ENCODE assay signal across 27 cellular contexts in the genomic region with DNA sequence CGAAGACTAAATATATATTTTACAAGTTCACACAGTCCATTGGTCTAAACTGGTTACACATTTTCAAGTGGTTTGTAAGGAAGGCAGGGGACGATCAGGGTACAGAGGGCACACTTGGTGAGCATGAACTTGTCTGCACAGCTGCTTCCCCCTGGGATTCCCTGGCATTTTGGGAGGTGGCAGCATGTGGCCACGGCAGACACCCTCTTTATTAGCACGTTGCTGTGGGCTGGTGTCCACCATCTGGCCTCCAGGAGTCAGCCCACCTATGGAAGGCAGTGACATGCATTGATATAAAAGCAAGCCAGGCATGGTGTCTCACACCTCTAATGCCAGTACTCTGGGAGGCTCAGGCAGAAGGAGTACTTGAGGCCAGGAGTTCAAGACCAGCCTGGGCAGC.
DNase-seq lines count a peak whose midpoint lies in the region; ATAC-seq and TF ChIP-seq lines count a peak whose summit lies in the region.
"Had no signal": no experiment of that assay in that cellular context is flagged by ENCODE, and none has a peak within 500 bp of the region (broad histone marks: within the 10 kb centered on the region; RNA-seq: fewer than 3 reads in every experiment).

No MANE protein-coding gene starts in this region.

- DNase-seq in NCI-H524 (lab: John Stamatoyannopoulos, UW) (peak; percentile 6 to 67), NCI-H524 treated with DMSO at 0.1 percent for 48 hours (lab: John Stamatoyannopoulos, UW) (no peak), lung (ENCODE audit: low spot score) (no peak), sigmoid colon (peak; percentile 10), ureter (ENCODE audit: low spot score) (peak; percentile 15), A673 (ENCODE audit: low spot score) (no peak)
- no peak for DNase-seq in naive thymus-derived CD8-positive, alpha-beta T cell
- DNase-seq: 8988T; CD4-positive, CD25-positive, alpha-beta regulatory T cell; HCEC 1CT; Kasumi-1; NCI-H1092 treated with DMSO at 0.1 percent for 48 hours; NCI-H1436; NCI-H187; NCI-H2081 treated with DMSO at 0.1 percent for 48 hours; NCI-H2171; NCI-H226; NCI-H510A; NCI-H774; NK-92 treated with Interleukin-12 subunit alpha and Interleukin-12 subunit beta, amount 100 ng/mL, for 24 hours; PC-3; SJCRH30 had no signal

- H3K36me3 ChIP-seq in lung (ENCODE audit: control insufficient read depth in 2 of 2, insufficient read depth in 2 of 2, low read length in 2 of 2): peaks cover 2 to 10% of the 10 kb centered on the region in 2 donors
- H3K36me3 ChIP-seq in sigmoid colon: peaks cover 0 to 8% (median under 1%) of the 10 kb centered on the region in 4 donors
- no peaks in the 10 kb centered on the region for H3K36me3 ChIP-seq in A673 (ENCODE audit: insufficient read depth, low read length, poor library complexity, severe bottlenecking)

- POLR2A ChIA-PET in naive thymus-derived CD8-positive, alpha-beta T cell (lab: Charles Lee): no interaction called here
- POLR2A ChIA-PET in A673 (lab: Charles Lee; ENCODE audit: low non-redundant PET): no interaction called here

- ATAC-seq in lung (ENCODE audit: insufficient read depth, low FRiP score) (no peak), HG02571 (IDR thresholded peaks at IDR 0.05; ENCODE audit: unreplicated experiment) (no peak)
- no peak for ATAC-seq in naive thymus-derived CD8-positive, alpha-beta T cell
- ATAC-seq: GM23338, K562, PC-3, SK-N-SH treated with all-trans-retinoic acid at 6 μM for 48 hours had no signal

- H3K4me3 Mint-ChIP-seq in naive thymus-derived CD8-positive, alpha-beta T cell: no peak overlapping the region
- H3K4me3 Mint-ChIP-seq: CD4-positive, CD25-positive, alpha-beta regulatory T cell; GM23338 had no signal

- H3K27me3 ChIP-seq in lung (ENCODE audit: control insufficient read depth, insufficient read depth) (no peaks in the 10 kb centered on the region), sigmoid colon (no peaks in the 10 kb centered on the region), A673 (replicated peaks; ENCODE audit: insufficient read depth, low read depth, low read length, poor library complexity) (no peaks in the 10 kb centered on the region)
- H3K27me3 ChIP-seq: BLaER1, SJCRH30 had no signal

- H3K27me3 Mint-ChIP-seq in naive thymus-derived CD8-positive, alpha-beta T cell: no peaks in the 10 kb centered on the region
- H3K27me3 Mint-ChIP-seq: CD4-positive, CD25-positive, alpha-beta regulatory T cell had no signal

- H3K4me3 ChIP-seq in lung (peak overlapping the region; percentile 1), sigmoid colon (no peak overlapping the region), A673 (ENCODE audit: low read depth, low read length, poor library complexity, severe bottlenecking) (no peak overlapping the region)
- H3K4me3 ChIP-seq: BLaER1, GM23338, K562, SJCRH30 had no signal

- H3K9me3 ChIP-seq in lung (ENCODE audit: control insufficient read depth in 2 of 2, insufficient read depth in 1 of 2, low read length in 1 of 2) (peaks cover 0 to 8% of the 10 kb centered on the region in 2 donors), sigmoid colon (no peaks in the 10 kb centered on the region), A673 (ENCODE audit: low read depth, low read length, poor library complexity, severe bottlenecking) (no peaks in the 10 kb centered on the region)
- H3K9me3 ChIP-seq: SJCRH30 had no signal

- no TSS peak for BruUV-seq in A673 (replicated peaks; lab: Mats Ljungman, UMichigan)

- H3K4me1 Mint-ChIP-seq in naive thymus-derived CD8-positive, alpha-beta T cell: peaks cover 0 to 5% (median 0%) of the 10 kb centered on the region in 4 donors
- H3K4me1 Mint-ChIP-seq: CD4-positive, CD25-positive, alpha-beta regulatory T cell; GM23338 had no signal

- no peak overlapping the region for H3K27ac Mint-ChIP-seq in naive thymus-derived CD8-positive, alpha-beta T cell
- H3K27ac Mint-ChIP-seq: CD4-positive, CD25-positive, alpha-beta regulatory T cell; GM23338 had no signal

- intact Hi-C loops in sigmoid colon (cut with DNase I): no loop called here
- intact Hi-C loops in A673 (cut with micrococcal nuclease; ENCODE audit: unreplicated experiment): no loop called here

- CTCF ChIA-PET in A673 (lab: Charles Lee): interaction anchor here (0.6 kb wide), 1 partner anchor 27 kb away, joined by 4 read pairs; no protein-coding TSS in a partner anchor

- TF ChIP-seq EP300 in sigmoid colon (IDR thresholded peaks at IDR 0.05): no peak

- no peak for TF ChIP-seq POLR2A in sigmoid colon (IDR thresholded peaks at IDR 0.05)

- no peaks in the 10 kb centered on the region for H3K4me1 ChIP-seq in lung (ENCODE audit: control insufficient read depth in 2 of 2, insufficient read depth in 2 of 2, low read length in 2 of 2)
- no peaks in the 10 kb centered on the region for H3K4me1 ChIP-seq in sigmoid colon
- H3K4me1 ChIP-seq in A673 (ENCODE audit: insufficient read depth, low read length, poor library complexity, severe bottlenecking): no peaks in the 10 kb centered on the region
- H3K4me1 ChIP-seq: SJCRH30 had no signal

- TF ChIP-seq CTCF in lung (IDR thresholded peaks at IDR 0.05; ENCODE audit: control extremely low read depth, extremely low read depth): no peak
- no peak for TF ChIP-seq CTCF in sigmoid colon (IDR thresholded peaks at IDR 0.05)
- no peak for TF ChIP-seq CTCF in A673 (conservative IDR thresholded peaks at IDR 0.05; ENCODE audit: low read depth, low read length)

- H3K36me3 Mint-ChIP-seq in naive thymus-derived CD8-positive, alpha-beta T cell: peaks cover 19 to 43% (median 33%) of the 10 kb centered on the region in 3 donors

- H3K9me3 Mint-ChIP-seq in naive thymus-derived CD8-positive, alpha-beta T cell: peaks cover 0 to 6% (median 0%) of the 10 kb centered on the region in 9 donors

- H3K27ac ChIP-seq in lung (ENCODE audit: low read depth in 1 of 2, low read length in 1 of 2): no peak overlapping the region
- no peak overlapping the region for H3K27ac ChIP-seq in sigmoid colon
- H3K27ac ChIP-seq in A673 (ENCODE audit: low read depth, low read length, poor library complexity, severe bottlenecking): no peak overlapping the region
- H3K27ac ChIP-seq: BLaER1, SJCRH30 had no signal

- 90 to 97% methylated on average over 4 of the region's 4 CpGs for WGBS in lung, 2 donors
- WGBS in sigmoid colon, 2 donors: 77 to 93% methylated on average over 4 of the region's 4 CpGs

Comparison
In these comparisons a context has a peak if more than half of its experiments do, and no peak if none do; other contexts are left out.
1. DNase-seq: peak in NCI-H524 (2 of 2), sigmoid colon (single experiment) and ureter (single experiment); none in NCI-H524 treated with DMSO at 0.1 percent for 48 hours (single experiment), lung (single experiment), naive thymus-derived CD8-positive, alpha-beta T cell (0 of 10) and A673 (single experiment).